ENCODE assay signal across 8 cellular contexts in genomic region chr7:922334-923107, GRCh38. TPM values are rescaled to one million over a fixed set of nuclear protein-coding genes. Genes with fewer than 3 reads are reported as not detected.
DNase-seq lines count a peak whose midpoint lies in the region; ATAC-seq and TF ChIP-seq lines count a peak whose summit lies in the region.

No MANE protein-coding gene starts in this region.

- H3K27me3 ChIP-seq in endodermal cell (ENCODE audit: control insufficient read depth, insufficient read depth, low read length, poor library complexity, severe bottlenecking) = no peaks in the 10 kb centered on the region

- H3K4me3 ChIP-seq in endodermal cell (ENCODE audit: low read length) = no peak overlapping the region

- DNase-seq in activated B cell treated with CpG ODN at 0.5 μM for 24 hours = no peak
- peak; percentile 30 for DNase-seq in endodermal cell
- peak; percentile 55 for DNase-seq in stimulated activated CD4-positive, alpha-beta T cell treated with anti-CD3 and anti-CD28 coated beads, Interleukin-4, amount 100 ng/mL, for 1 hour
- DNase-seq in osteocyte (ENCODE audit: extremely low spot score, unreplicated experiment) = no peak
- no peak for DNase-seq in GM19238 (ENCODE audit: insufficient read length, low spot score)
- DNase-seq in midbrain (lab: John Stamatoyannopoulos, UW) = no peak

- no peak overlapping the region for H3K9ac ChIP-seq in endodermal cell (ENCODE audit: extremely low read depth, low read length, poor library complexity, severe bottlenecking)

- H3K27ac Mint-ChIP-seq in activated B cell treated with CpG ODN at 0.5 μM for 24 hours (peak overlapping the region; percentile 84), endodermal cell (no peak overlapping the region), osteocyte (ENCODE audit: unreplicated experiment) (no peak overlapping the region)

- H3K4me1 ChIP-seq in endodermal cell (ENCODE audit: control insufficient read depth, insufficient read depth, low read length) = peaks cover 2% of the 10 kb centered on the region

- H3K4me1 Mint-ChIP-seq in activated B cell treated with CpG ODN at 0.5 μM for 24 hours = peaks cover 37% of the 10 kb centered on the region
- H3K4me1 Mint-ChIP-seq in endodermal cell = no peaks in the 10 kb centered on the region
- peaks cover 11% of the 10 kb centered on the region for H3K4me1 Mint-ChIP-seq in osteocyte (ENCODE audit: unreplicated experiment)

- no peak overlapping the region for H3K27ac ChIP-seq in endodermal cell (ENCODE audit: low read depth, low read length)

- peak overlapping the region; percentile 77 for H3K4me3 Mint-ChIP-seq in activated B cell treated with CpG ODN at 0.5 μM for 24 hours
- no peak overlapping the region for H3K4me3 Mint-ChIP-seq in endodermal cell
- H3K4me3 Mint-ChIP-seq in osteocyte (ENCODE audit: unreplicated experiment) = no peak overlapping the region

- POLR2A ChIA-PET in activated B cell treated with CpG ODN at 0.5 μM for 24 hours (lab: Charles Lee) = interaction anchor here (0.5 to 2.9 kb wide), 10 partner anchors 9 to 110 kb away, joined by 3 to 28 read pairs (median 4); partner anchors contain the start of gene COX19

- intact Hi-C loops in activated B cell treated with CpG ODN at 0.5 μM for 24 hours (cut with micrococcal nuclease) = loop anchor here (1.0 to 5.0 kb wide), 10 partner anchors 12 to 240 kb away; partner anchors contain the start of genes COX19, DNAAF5, GET4 and PRKAR1B

- H3K36me3 ChIP-seq in endodermal cell (ENCODE audit: control insufficient read depth, insufficient read depth, low read length) = no peaks in the 10 kb centered on the region

- WGBS in endodermal cell (ENCODE audit: insufficient coverage in 1 of 2, insufficient read length in 1 of 2), 2 experiments = 82 to 90% methylated on average over 16 to 25 of the region's 29 CpGs

- TF ChIP-seq CTCF in activated B cell treated with CpG ODN at 0.5 μM for 24 hours (IDR thresholded peaks at IDR 0.05) = no peak
- no peak for TF ChIP-seq CTCF in endodermal cell (conservative IDR thresholded peaks at IDR 0.05)
- no peak for TF ChIP-seq CTCF in osteocyte (IDR thresholded peaks at IDR 0.05)

- H3K27me3 Mint-ChIP-seq in activated B cell treated with CpG ODN at 0.5 μM for 24 hours = no peaks in the 10 kb centered on the region
- H3K27me3 Mint-ChIP-seq in endodermal cell (ENCODE audit: insufficient read depth) = no peaks in the 10 kb centered on the region
- H3K27me3 Mint-ChIP-seq in osteocyte (ENCODE audit: unreplicated experiment) = no peaks in the 10 kb centered on the region

- no peaks in the 10 kb centered on the region for H3K9me3 Mint-ChIP-seq in activated B cell treated with CpG ODN at 0.5 μM for 24 hours
- no peaks in the 10 kb centered on the region for H3K9me3 Mint-ChIP-seq in endodermal cell
- H3K9me3 Mint-ChIP-seq in osteocyte (ENCODE audit: unreplicated experiment) = no peaks in the 10 kb centered on the region

- CTCF ChIA-PET in activated B cell treated with CpG ODN at 0.5 μM for 24 hours (lab: Charles Lee) = interaction anchor here (1.0 to 1.3 kb wide), 3 partner anchors 12 to 71 kb away, joined by 3 to 6 read pairs (median 4); no protein-coding TSS in a partner anchor

- peak; percentile 1 for ATAC-seq in GM21447 (IDR thresholded peaks at IDR 0.05; ENCODE audit: unreplicated experiment)
- no peak for ATAC-seq in activated B cell treated with CpG ODN at 0.5 μM for 24 hours (ENCODE audit: low read depth)
- no peak for ATAC-seq in HG02970 (IDR thresholded peaks at IDR 0.05; ENCODE audit: low FRiP score, unreplicated experiment)

- H3K36me3 Mint-ChIP-seq in activated B cell treated with CpG ODN at 0.5 μM for 24 hours (ENCODE audit: low read depth) (no peaks in the 10 kb centered on the region), endodermal cell (ENCODE audit: low read depth) (no peaks in the 10 kb centered on the region), osteocyte (ENCODE audit: unreplicated experiment) (no peaks in the 10 kb centered on the region)

- H3K9me3 ChIP-seq in endodermal cell (ENCODE audit: control insufficient read depth, low read length) = no peaks in the 10 kb centered on the region

RNA-seq across cellular contexts. Expression of gene ADAP1, which starts 32.0 kb away (rescaled TPM):
- 9.4 and 11.9 TPM in 2 replicates for total RNA-seq in activated B cell treated with CpG ODN at 0.5 μM for 24 hours
- 1 to 10 TPM; 3.8 to 6.5 TPM for total RNA-seq in endodermal cell
- 1.4 TPM for polyA plus RNA-seq in endodermal cell (2013, experiment 1 of 2)
- 1.2 TPM for polyA plus RNA-seq in endodermal cell (2013, experiment 2 of 2)
- 5.8 and 7.0 TPM in 2 replicates for total RNA-seq in osteocyte

RNA-seq across cellular contexts. Expression of gene GET4, which starts 46.2 kb away (rescaled TPM):
- total RNA-seq in activated B cell treated with CpG ODN at 0.5 μM for 24 hours (40.5 and 41.4 TPM in 2 replicates), endodermal cell (10 to 100 TPM; 73.3 to 84.3 TPM), osteocyte (33.7 and 36.4 TPM in 2 replicates)
- 49.1 TPM for polyA plus RNA-seq in endodermal cell (2013, experiment 1 of 2)
- 46.6 TPM for polyA plus RNA-seq in endodermal cell (2013, experiment 2 of 2)

RNA-seq across cellular contexts. Expression of gene COX19, which starts 52.8 kb away (rescaled TPM):
- total RNA-seq in activated B cell treated with CpG ODN at 0.5 μM for 24 hours (21.2 and 24.5 TPM in 2 replicates), endodermal cell (10 to 100 TPM; 15.0 to 18.5 TPM), osteocyte (11.2 and 11.4 TPM in 2 replicates)
- 11.1 TPM for polyA plus RNA-seq in endodermal cell (2013, experiment 1 of 2)
- 9.6 TPM for polyA plus RNA-seq in endodermal cell (2013, experiment 2 of 2)

Comparison
In these comparisons a context has a peak if more than half of its experiments do, and no peak if none do; other contexts are left out.
1. DNase-seq: peak in endodermal cell (single experiment) and stimulated activated CD4-positive, alpha-beta T cell treated with anti-CD3 and anti-CD28 coated beads, Interleukin-4, amount 100 ng/mL, for 1 hour (single experiment); none in activated B cell treated with CpG ODN at 0.5 μM for 24 hours (single experiment), osteocyte (single experiment), GM19238 (single experiment) and midbrain (single experiment).